ENCODE assay signal across 17 cellular contexts in the genomic region with DNA sequence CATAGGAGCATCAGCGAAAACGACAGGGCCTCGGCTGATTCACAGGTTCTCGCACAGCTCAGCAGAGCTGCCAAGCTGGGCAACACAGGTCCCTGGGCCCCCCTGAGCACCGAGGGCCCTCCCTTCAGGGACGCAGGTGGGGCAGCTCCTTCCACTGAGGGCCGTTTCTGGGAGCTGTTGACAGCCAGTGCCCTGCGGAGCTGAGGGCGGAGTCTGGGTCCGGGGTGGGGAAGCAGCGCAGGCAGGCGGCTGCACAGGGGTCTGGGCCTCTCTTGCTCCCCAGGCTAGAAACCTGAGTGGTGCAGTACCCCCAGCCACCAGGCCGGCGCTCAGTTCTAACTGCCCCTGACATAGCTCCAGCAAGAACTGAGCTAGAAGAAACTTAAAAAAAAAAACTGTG.
"Had no signal": no experiment of that assay in that cellular context is flagged by ENCODE, and none has a peak within 500 bp of the region (broad histone marks: within the 10 kb centered on the region; RNA-seq: fewer than 3 reads in every experiment).

No MANE protein-coding gene starts in this region.

- H3K9me3 Mint-ChIP-seq: activated CD4-positive, alpha-beta T cell treated with anti-CD3 and anti-CD28 coated beads, Interleukin-2, amount 10 ng/mL, durations not matched to agents 7 days and 5 days; activated CD8-positive, alpha-beta T cell treated with anti-CD3 and anti-CD28 coated beads for 36 hours; activated naive CD4-positive, alpha-beta T cell treated with anti-CD3 and anti-CD28 coated beads, Interleukin-2, amount 50 U/mL, for 72 hours; immature natural killer cell; nephron progenitor cell had no signal

- ATAC-seq: activated CD8-positive, alpha-beta T cell treated with anti-CD3 and anti-CD28 coated beads for 36 hours; activated naive CD4-positive, alpha-beta T cell treated with anti-CD3 and anti-CD28 coated beads, Interleukin-2, amount 50 U/mL, for 72 hours; left lung; upper lobe of right lung had no signal

- H3K4me3 Mint-ChIP-seq: activated CD4-positive, alpha-beta T cell treated with anti-CD3 and anti-CD28 coated beads, Interleukin-2, amount 10 ng/mL, durations not matched to agents 7 days and 5 days; activated CD8-positive, alpha-beta T cell treated with anti-CD3 and anti-CD28 coated beads for 36 hours; immature natural killer cell; nephron progenitor cell had no signal

- H3K27ac Mint-ChIP-seq: activated CD4-positive, alpha-beta T cell treated with anti-CD3 and anti-CD28 coated beads, Interleukin-2, amount 10 ng/mL, durations not matched to agents 7 days and 5 days; activated CD8-positive, alpha-beta T cell treated with anti-CD3 and anti-CD28 coated beads for 36 hours; activated naive CD4-positive, alpha-beta T cell treated with anti-CD3 and anti-CD28 coated beads, Interleukin-2, amount 50 U/mL, for 72 hours; immature natural killer cell had no signal

- H3K36me3 Mint-ChIP-seq: activated naive CD4-positive, alpha-beta T cell treated with anti-CD3 and anti-CD28 coated beads, Interleukin-2, amount 50 U/mL, for 72 hours; immature natural killer cell had no signal

- DNase-seq: activated CD4-positive, alpha-beta T cell treated with anti-CD3 and anti-CD28 coated beads, Interleukin-2, amount 10 ng/mL, durations not matched to agents 7 days and 5 days; activated CD4-positive, CD25-positive, alpha-beta regulatory T cell treated with anti-CD3 and anti-CD28 coated beads, Interleukin-2, amount 50 U/mL, for 72 hours; activated CD8-positive, alpha-beta T cell treated with anti-CD3 and anti-CD28 coated beads for 36 hours; activated T-cell treated with anti-CD3 and anti-CD28 coated beads, Interleukin-2, amount 50 U/mL, for 1 hour; brain microvascular endothelial cell; central memory CD4-positive, alpha-beta T cell; dermis blood vessel endothelial cell; effector memory CD4-positive, alpha-beta T cell; glutamatergic neuron; immature natural killer cell; nephron progenitor cell; spleen; stimulated activated CD4-positive, alpha-beta T cell treated with anti-CD3 and anti-CD28 coated beads, Interleukin-4, amount 100 ng/mL, for 1 hour; stimulated activated naive CD4-positive, alpha-beta T cell; upper lobe of right lung had no signal

- H3K4me1 Mint-ChIP-seq: activated CD4-positive, alpha-beta T cell treated with anti-CD3 and anti-CD28 coated beads, Interleukin-2, amount 10 ng/mL, durations not matched to agents 7 days and 5 days; immature natural killer cell; nephron progenitor cell had no signal

- H3K27me3 Mint-ChIP-seq: activated CD8-positive, alpha-beta T cell treated with anti-CD3 and anti-CD28 coated beads for 36 hours had no signal
